In the genomic region with DNA sequence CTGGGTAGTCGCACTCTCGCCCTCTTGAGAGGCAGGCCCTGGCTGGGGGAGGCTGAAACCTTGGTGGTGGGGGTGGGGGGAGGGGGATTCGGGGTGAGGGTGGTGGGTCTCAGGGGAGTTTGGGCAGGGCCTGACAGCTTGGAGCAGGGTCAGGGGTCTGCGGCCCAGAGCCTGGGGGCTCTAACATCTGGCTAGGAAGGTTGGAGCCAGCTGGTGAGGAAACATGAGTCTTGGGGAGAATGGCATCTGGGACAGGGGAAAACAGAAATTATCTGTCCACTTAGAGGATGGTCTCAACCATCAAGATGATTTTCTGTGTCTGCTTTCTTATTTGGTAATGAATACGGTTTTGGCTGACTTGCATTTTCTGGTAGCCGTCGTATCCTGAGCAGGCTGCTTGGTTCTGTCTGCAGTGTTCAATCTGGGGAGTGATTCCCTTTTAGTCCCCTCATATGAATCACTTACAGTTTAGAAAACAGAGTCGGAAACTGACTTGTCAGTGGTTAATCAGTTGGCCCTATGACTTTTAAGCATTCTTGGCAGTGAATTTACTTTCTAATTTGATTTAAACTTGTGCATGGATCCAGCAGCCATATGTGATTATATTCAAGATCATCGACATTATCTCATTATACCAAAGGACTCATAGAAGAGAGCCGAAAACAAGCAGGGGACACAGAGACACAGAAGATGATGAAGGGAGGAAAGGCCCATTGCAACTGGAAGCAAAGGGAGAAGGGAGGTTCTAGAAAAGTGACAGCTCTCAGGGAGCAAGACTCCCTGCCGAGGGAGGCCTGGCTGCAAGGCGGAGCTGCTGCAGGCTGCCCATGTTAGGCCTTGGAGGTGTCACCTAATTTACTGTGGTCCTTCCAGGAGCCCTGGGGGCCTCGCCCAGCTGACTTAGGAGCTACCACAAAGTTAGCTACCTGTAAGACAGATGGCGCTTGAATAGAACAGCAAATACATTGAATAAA, we compare ENCODE assay signal across 1 cellular context.
TF ChIP-seq lines count a peak whose summit lies in the region.

No MANE protein-coding gene starts in this region.

TF ChIP-seq in K562, 482 proteins besides CTCF, POLR2A, EP300 and RAD21:
- peak; percentile 49 for TF ChIP-seq ZNF316 (IDR thresholded peaks at IDR 0.05)
- no peak for TF ChIP-seq POU5F1 (IDR thresholded peaks at IDR 0.05; ENCODE audit: borderline replicate concordance, low read depth, low read length, partially characterized antibody)
- 0 out of 2 replicates have a peak, but pooled peaks have one; percentile 9 for TF ChIP-seq MAFG (tag; conservative IDR thresholded peaks at IDR 0.05)
